Comparison of ENCODE assay signal across 21 cellular contexts in the genomic region with DNA sequence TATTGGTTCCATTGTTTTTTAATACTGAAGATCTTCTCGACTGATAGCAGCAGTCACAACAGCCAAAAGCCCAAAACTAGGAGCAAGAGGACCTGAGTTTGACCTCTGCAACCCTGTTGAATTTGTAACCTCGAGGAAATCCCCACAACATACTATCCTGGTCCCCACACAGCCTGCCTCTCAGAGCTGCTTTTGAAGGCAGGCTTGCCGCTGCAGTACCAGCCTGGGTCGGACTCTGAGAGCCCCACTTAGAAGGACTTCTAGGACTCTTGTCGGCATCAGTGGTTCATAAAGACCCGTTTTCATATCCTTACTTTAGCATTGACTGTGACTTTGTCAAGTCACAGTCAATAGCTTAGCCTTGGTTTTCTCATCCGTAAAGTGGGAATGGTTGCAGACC. TPM values are rescaled to one million over a fixed set of nuclear protein-coding genes. Genes with fewer than 3 reads are reported as not detected.
DNase-seq lines count a peak whose midpoint lies in the region; ATAC-seq and TF ChIP-seq lines count a peak whose summit lies in the region.
"Had no signal": no experiment of that assay in that cellular context is flagged by ENCODE, and none has a peak within 500 bp of the region (broad histone marks: within the 10 kb centered on the region; RNA-seq: fewer than 3 reads in every experiment).

No MANE protein-coding gene starts in this region.

- no peak for DNase-seq in activated T-cell treated with anti-CD3 and anti-CD28 coated beads, Interleukin-2, amount 50 U/mL, for 72 hours
- no peak for DNase-seq in activated T-cell treated with anti-CD3 and anti-CD28 coated beads, Interleukin-2, amount 50 U/mL, for 48 hours
- DNase-seq in DMS79 (lab: John Stamatoyannopoulos, UW) (peak; percentile 14), natural killer cell (no peak), NAMALWA (ENCODE audit: low spot score) (no peak), T1000 (lab: John Stamatoyannopoulos, UW) (no peak), HT-29 (ENCODE audit: low spot score) (no peak)
- no peak for DNase-seq in activated T-helper 2 cell treated with anti-CD3 and anti-CD28 coated beads, Interferon-gamma antibody, Interleukin-2, Interleukin-4, amounts not matched to agents 10 μg/mL and 5 μg/mL and 100 μg/mL, durations not matched to agents 14 hours and 24 hours and 36 hours (ENCODE audit: low spot score)
- DNase-seq: ACHN, brain microvascular endothelial cell, colonic mucosa, GOT3, left cardiac atrium, NCI-H1694 treated with DMSO at 0.1 percent for 48 hours, NCI-H226, NCI-H82, sigmoid colon, uterus, WERI-Rb-1 had no signal

- intact Hi-C loops in activated T-helper 2 cell treated with anti-CD3 and anti-CD28 coated beads, Interferon-gamma antibody, Interleukin-2, Interleukin-4, amounts not matched to agents 10 μg/mL and 5 μg/mL and 100 μg/mL, durations not matched to agents 14 hours and 24 hours and 36 hours (cut with micrococcal nuclease), result loop anchor here (1.0 to 5.0 kb wide), 3 partner anchors 29 to 270 kb away; no protein-coding TSS in a partner anchor
- intact Hi-C loops in natural killer cell (cut with micrococcal nuclease), result loop anchor here (1.0 to 5.0 kb wide), 2 partner anchors 13 to 110 kb away; no protein-coding TSS in a partner anchor

- no peaks in the 10 kb centered on the region for H3K36me3 Mint-ChIP-seq in activated T-cell treated with anti-CD3 and anti-CD28 coated beads, Interleukin-2, amount 50 U/mL, for 72 hours (ENCODE audit: insufficient read depth in 2 of 2)
- H3K36me3 Mint-ChIP-seq in activated T-helper 2 cell treated with anti-CD3 and anti-CD28 coated beads, Interferon-gamma antibody, Interleukin-2, Interleukin-4, amounts not matched to agents 10 μg/mL and 5 μg/mL and 100 μg/mL, durations not matched to agents 14 hours and 24 hours and 36 hours (ENCODE audit: low read depth), result no peaks in the 10 kb centered on the region
- no peaks in the 10 kb centered on the region for H3K36me3 Mint-ChIP-seq in natural killer cell

- H3K4me1 Mint-ChIP-seq in activated T-cell treated with anti-CD3 and anti-CD28 coated beads, Interleukin-2, amount 50 U/mL, for 72 hours (ENCODE audit: low read depth), result peaks cover 36% of the 10 kb centered on the region
- H3K4me1 Mint-ChIP-seq in activated T-helper 2 cell treated with anti-CD3 and anti-CD28 coated beads, Interferon-gamma antibody, Interleukin-2, Interleukin-4, amounts not matched to agents 10 μg/mL and 5 μg/mL and 100 μg/mL, durations not matched to agents 14 hours and 24 hours and 36 hours (ENCODE audit: low read depth), result peaks cover 27% of the 10 kb centered on the region
- peaks cover 59 to 65% of the 10 kb centered on the region in 2 donors for H3K4me1 Mint-ChIP-seq in natural killer cell

- peak overlapping the region; percentile 17 to 69 for H3K4me3 Mint-ChIP-seq in activated T-cell treated with anti-CD3 and anti-CD28 coated beads, Interleukin-2, amount 50 U/mL, for 72 hours
- H3K4me3 Mint-ChIP-seq in activated T-helper 2 cell treated with anti-CD3 and anti-CD28 coated beads, Interferon-gamma antibody, Interleukin-2, Interleukin-4, amounts not matched to agents 10 μg/mL and 5 μg/mL and 100 μg/mL, durations not matched to agents 14 hours and 24 hours and 36 hours (ENCODE audit: low read depth), result peak overlapping the region; percentile 28
- peak overlapping the region; percentile 76 for H3K4me3 Mint-ChIP-seq in natural killer cell

- H3K27ac Mint-ChIP-seq in activated T-cell treated with anti-CD3 and anti-CD28 coated beads, Interleukin-2, amount 50 U/mL, for 72 hours, result peak overlapping the region; percentile 13
- peak overlapping the region; percentile 73 for H3K27ac Mint-ChIP-seq in activated T-helper 2 cell treated with anti-CD3 and anti-CD28 coated beads, Interferon-gamma antibody, Interleukin-2, Interleukin-4, amounts not matched to agents 10 μg/mL and 5 μg/mL and 100 μg/mL, durations not matched to agents 14 hours and 24 hours and 36 hours
- peak overlapping the region; percentile 91 to 95 for H3K27ac Mint-ChIP-seq in natural killer cell

- no peak for TF ChIP-seq CTCF in natural killer cell (IDR thresholded peaks at IDR 0.05)

- ATAC-seq in activated T-cell treated with anti-CD3 and anti-CD28 coated beads, Interleukin-2, amount 50 U/mL, for 72 hours (replicated peaks in 1 of 2), result peak in 1 of 2 donors; percentile 28
- ATAC-seq in natural killer cell, result peak; percentile 14 to 51 (median 42)
- ATAC-seq: K562 had no signal

- no peaks in the 10 kb centered on the region for H3K27me3 Mint-ChIP-seq in activated T-cell treated with anti-CD3 and anti-CD28 coated beads, Interleukin-2, amount 50 U/mL, for 72 hours (ENCODE audit: low read depth)
- H3K27me3 Mint-ChIP-seq in activated T-helper 2 cell treated with anti-CD3 and anti-CD28 coated beads, Interferon-gamma antibody, Interleukin-2, Interleukin-4, amounts not matched to agents 10 μg/mL and 5 μg/mL and 100 μg/mL, durations not matched to agents 14 hours and 24 hours and 36 hours (ENCODE audit: low read depth), result peaks cover 11% of the 10 kb centered on the region
- H3K27me3 Mint-ChIP-seq in natural killer cell (ENCODE audit: low read depth in 2 of 2), result no peaks in the 10 kb centered on the region

- H3K9me3 Mint-ChIP-seq in activated T-cell treated with anti-CD3 and anti-CD28 coated beads, Interleukin-2, amount 50 U/mL, for 72 hours, result no peaks in the 10 kb centered on the region
- H3K9me3 Mint-ChIP-seq in activated T-helper 2 cell treated with anti-CD3 and anti-CD28 coated beads, Interferon-gamma antibody, Interleukin-2, Interleukin-4, amounts not matched to agents 10 μg/mL and 5 μg/mL and 100 μg/mL, durations not matched to agents 14 hours and 24 hours and 36 hours, result no peaks in the 10 kb centered on the region
- no peaks in the 10 kb centered on the region for H3K9me3 Mint-ChIP-seq in natural killer cell

RNA-seq across cellular contexts. Expression of gene EBF4, which starts 49.3 kb away (rescaled TPM):
- 10 to 100 TPM in 1 of 2 donors, 1 to 10 TPM in 1; 8.9 to 23.0 TPM for total RNA-seq in activated T-cell treated with anti-CD3 and anti-CD28 coated beads, Interleukin-2, amount 50 U/mL, for 72 hours
- total RNA-seq in activated T-helper 2 cell treated with anti-CD3 and anti-CD28 coated beads, Interferon-gamma antibody, Interleukin-2, Interleukin-4, amounts not matched to agents 10 μg/mL and 5 μg/mL and 100 μg/mL, durations not matched to agents 14 hours and 24 hours and 36 hours, result 6.0 and 10.5 TPM in 2 replicates
- total RNA-seq in natural killer cell, result 10 to 100 TPM; 17.1 to 21.7 (median 20.4) TPM
- total RNA-seq in HT-29 (2014; rRNA removed; shearing (Covaris generic)), result 0.03 and 0.23 TPM in 2 replicates

RNA-seq across cellular contexts. Expression of gene CPXM1, which starts 58.5 kb away (rescaled TPM):
- 1 to 10 TPM; 4.0 to 4.4 TPM for total RNA-seq in activated T-cell treated with anti-CD3 and anti-CD28 coated beads, Interleukin-2, amount 50 U/mL, for 72 hours
- 1.3 and 1.5 TPM in 2 replicates for total RNA-seq in activated T-helper 2 cell treated with anti-CD3 and anti-CD28 coated beads, Interferon-gamma antibody, Interleukin-2, Interleukin-4, amounts not matched to agents 10 μg/mL and 5 μg/mL and 100 μg/mL, durations not matched to agents 14 hours and 24 hours and 36 hours
- 1 to 10 TPM in 2 of 3 donors, under 1 TPM in 1; 0.49 to 2.3 (median 1.5) TPM for total RNA-seq in natural killer cell
- not detected in 2 replicates for total RNA-seq in HT-29 (2014; rRNA removed; shearing (Covaris generic))
- total RNA-seq: PC-3 had no signal

Comparison
In these comparisons a context has a peak if more than half of its experiments do, and no peak if none do; other contexts are left out.
1. H3K27ac Mint-ChIP-seq: peak in every context shown above with its lines; median percentile 93 in natural killer cell; 73 in activated T-helper 2 cell treated with anti-CD3 and anti-CD28 coated beads, Interferon-gamma antibody, Interleukin-2, Interleukin-4, amounts not matched to agents 10 μg/mL and 5 μg/mL and 100 μg/mL, durations not matched to agents 14 hours and 24 hours and 36 hours; 13 in activated T-cell treated with anti-CD3 and anti-CD28 coated beads, Interleukin-2, amount 50 U/mL, for 72 hours.